Comparison of ENCODE assay signal across 8 cellular contexts in the genomic region with DNA sequence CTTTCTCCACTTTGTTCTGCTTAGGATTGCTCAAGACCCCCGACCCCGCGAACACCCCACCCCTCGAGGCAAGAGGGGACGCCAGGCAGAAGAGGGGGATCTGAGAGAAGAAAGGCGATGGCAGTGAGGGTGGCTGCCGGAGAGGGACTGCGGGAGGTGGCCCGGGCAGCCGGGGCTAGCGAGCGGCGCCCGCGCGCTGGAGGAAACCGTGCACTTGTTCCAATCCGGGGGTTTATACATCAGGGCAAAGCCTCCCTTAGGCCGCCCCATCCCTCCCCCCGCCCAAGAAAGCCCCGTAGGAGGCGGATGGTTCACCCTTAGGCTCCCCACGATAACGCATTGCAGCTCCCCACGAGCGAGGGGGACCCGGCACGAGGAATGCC. TPM values are rescaled to one million over a fixed set of nuclear protein-coding genes. Genes with fewer than 3 reads are reported as not detected.
DNase-seq lines count a peak whose midpoint lies in the region; TF ChIP-seq lines count a peak whose summit lies in the region.

No MANE protein-coding gene starts in this region.

- DNase-seq in ACHN (peak; percentile 6), MG63 (no peak), epithelial cell of proximal tubule (ENCODE audit: low read depth) (no peak), SIG-M5 (lab: John Stamatoyannopoulos, UW) (no peak), NCI-H2029 (lab: John Stamatoyannopoulos, UW) (no peak), T-helper 1 cell (no peak), inferior parietal cortex (ENCODE audit: extremely low spot score) (no peak)

- H3K9me3 ChIP-seq in MG63 = no peaks in the 10 kb centered on the region
- H3K9me3 ChIP-seq in neural cell (ENCODE audit: low read length) = no peaks in the 10 kb centered on the region

- H3F3A ChIP-seq in neural cell (ENCODE audit: insufficient read depth, low read length, poor library complexity, severe bottlenecking) = no peaks in the 10 kb centered on the region

- H3K27ac ChIP-seq in neural cell (ENCODE audit: low read length) = peak overlapping the region; percentile 64

- H3K4me2 ChIP-seq in neural cell (ENCODE audit: low read length) = peak overlapping the region; percentile 3

- TF ChIP-seq RAD21 in neural cell (conservative IDR thresholded peaks at IDR 0.05) = no peak

- H3K9ac ChIP-seq in neural cell (ENCODE audit: low read length) = peak overlapping the region; percentile 85

- H3K4me3 ChIP-seq in MG63 (peak overlapping the region; percentile 41), epithelial cell of proximal tubule (ENCODE audit: low read depth, low read length) (peak overlapping the region; percentile 85), neural cell (ENCODE audit: low read length) (peak overlapping the region; percentile 86)

- H3K27me3 ChIP-seq in MG63 (peaks cover 7% of the 10 kb centered on the region), neural cell (ENCODE audit: insufficient read depth, low read depth, low read length) (no peaks in the 10 kb centered on the region)

- peak overlapping the region; percentile 52 for H2AFZ ChIP-seq in neural cell (ENCODE audit: low read depth, low read length)

- TF ChIP-seq EP300 in neural cell (conservative IDR thresholded peaks at IDR 0.05; ENCODE audit: poor library complexity, severe bottlenecking) = no peak

- TF ChIP-seq CTCF in epithelial cell of proximal tubule (conservative IDR thresholded peaks at IDR 0.05; ENCODE audit: low read depth, low read length) = no peak
- TF ChIP-seq CTCF in neural cell (IDR thresholded peaks at IDR 0.05; ENCODE audit: poor library complexity, severe bottlenecking) = no peak

- no peaks in the 10 kb centered on the region for H3K9me2 ChIP-seq in neural cell (ENCODE audit: insufficient read depth, low read length)

- no peaks in the 10 kb centered on the region for H3K36me3 ChIP-seq in MG63
- no peaks in the 10 kb centered on the region for H3K36me3 ChIP-seq in neural cell (ENCODE audit: insufficient read depth, low read length)

- H3K79me2 ChIP-seq in neural cell (replicated peaks; ENCODE audit: insufficient read depth, low read length) = peaks cover 15% of the 10 kb centered on the region

- H4K20me1 ChIP-seq in neural cell (ENCODE audit: insufficient read depth) = no peaks in the 10 kb centered on the region

- in situ Hi-C loops in ACHN (cut with HindIII; ENCODE audit: low pct_ligation_motif_present, low pct_unique_long_range_greater_than_20kb, low sequenced_read_pairs) = no loop called here

TF ChIP-seq in neural cell, 6 proteins besides CTCF, POLR2A, EP300 and RAD21:
- TF ChIP-seq SMC3 (conservative IDR thresholded peaks at IDR 0.05; ENCODE audit: poor library complexity) = no peak
- peak; percentile 4 for TF ChIP-seq TAF1 (IDR thresholded peaks at IDR 0.05; ENCODE audit: low read depth)

RNA-seq across cellular contexts. Expression of gene ERC2, which starts 0.5 kb away (rescaled TPM):
- not detected in 2 replicates for total RNA-seq in MG63 (2014; rRNA removed; shearing (Covaris generic); ENCODE audit: low replicate concordance)
- 2.7 and 6.0 TPM in 2 replicates for total RNA-seq in epithelial cell of proximal tubule
- polyA plus RNA-seq in neural cell = 57.5 and 60.4 TPM in 2 replicates
- 96.2 and 141 TPM in 2 replicates for polyA minus RNA-seq in neural cell
